1 cellular context compared by ENCODE assay signal in genomic region chr7:152463714-152464311, GRCh38.
TF ChIP-seq lines count a peak whose summit lies in the region.

No MANE protein-coding gene starts in this region.

TF ChIP-seq in GM12878, 131 proteins besides CTCF, POLR2A, EP300 and RAD21 (continued from another document):
- peak; percentile 66 for TF ChIP-seq ELK1 (IDR thresholded peaks at IDR 0.05; ENCODE audit: low read depth, low read length)
- no peak for TF ChIP-seq NR2F1 (conservative IDR thresholded peaks at IDR 0.05)
- 0 out of 2 replicates have a peak, but pooled peaks have one; percentile 5 for TF ChIP-seq MEF2A (IDR thresholded peaks at IDR 0.05; ENCODE audit: insufficient read depth, low read depth, low read length)
- TF ChIP-seq HDGF (IDR thresholded peaks at IDR 0.05): peak; percentile 95
- TF ChIP-seq USF2 (IDR thresholded peaks at IDR 0.05; ENCODE audit: borderline replicate concordance, low read depth, low read length): peak; percentile 42
- no peak for TF ChIP-seq CREB1 (IDR thresholded peaks at IDR 0.05; ENCODE audit: low read depth)
- TF ChIP-seq YBX1 (IDR thresholded peaks at IDR 0.05): no peak
- no peak for TF ChIP-seq ETV6 (conservative IDR thresholded peaks at IDR 0.05 in 1 of 2, IDR thresholded peaks at IDR 0.05 in 1 of 2; ENCODE audit: borderline replicate concordance in 1 of 2, low read depth in 1 of 2)
- TF ChIP-seq E4F1 (IDR thresholded peaks at IDR 0.05; ENCODE audit: borderline replicate concordance, partially characterized antibody): peak; percentile 68
- peak; percentile 31; the same call in 1 of the 3 replicates for TF ChIP-seq POU2F2 (IDR thresholded peaks at IDR 0.05; ENCODE audit: borderline replicate concordance, low read depth, low read length)
- TF ChIP-seq SP1 (IDR thresholded peaks at IDR 0.05; ENCODE audit: low read depth, low read length): peak; percentile 86
- no peak for TF ChIP-seq SIX5 (IDR thresholded peaks at IDR 0.05; ENCODE audit: low read depth, low read length, severe bottlenecking)
- TF ChIP-seq IRF4 (IDR thresholded peaks at IDR 0.05; ENCODE audit: low read depth, low read length): no peak
- peak; percentile 93 for TF ChIP-seq TCF3 (IDR thresholded peaks at IDR 0.05; ENCODE audit: borderline replicate concordance, insufficient read depth, low read depth, low read length)
- peak; percentile 49 for TF ChIP-seq HCFC1 (IDR thresholded peaks at IDR 0.05; ENCODE audit: low read length)
- 0 out of 4 replicates have a peak, but pooled peaks of 1 of the 2 experiments have one; percentile 3 for TF ChIP-seq IKZF2 (IDR thresholded peaks at IDR 0.05)
- 0 out of 2 replicates have a peak, but pooled peaks have one; percentile 48 for TF ChIP-seq RCOR1 (conservative IDR thresholded peaks at IDR 0.05; ENCODE audit: low read depth, low read length)
- TF ChIP-seq TAF1 (IDR thresholded peaks at IDR 0.05; ENCODE audit: borderline replicate concordance, low read depth, low read length): peak; percentile 58; the same call in 1 of the 2 replicates
- peak; percentile 47; the same call in 1 of the 2 replicates for TF ChIP-seq ESRRA (IDR thresholded peaks at IDR 0.05; ENCODE audit: low read length)
- TF ChIP-seq STAT1 (conservative IDR thresholded peaks at IDR 0.05): peak; percentile 91; the same call in 1 of the 2 replicates
- TF ChIP-seq KLF5 (IDR thresholded peaks at IDR 0.05; ENCODE audit: partially characterized antibody): peak; percentile 80
- TF ChIP-seq NFYA (IDR thresholded peaks at IDR 0.05; ENCODE audit: borderline replicate concordance, low read depth, low read length): no peak
- 0 out of 2 replicates have a peak, but pooled peaks have one; percentile 42 for TF ChIP-seq CHD1 (IDR thresholded peaks at IDR 0.05; ENCODE audit: low read depth, low read length)
- TF ChIP-seq PKNOX1 (IDR thresholded peaks at IDR 0.05): peak; percentile 95
- peak; percentile 15; the same call in 1 of the 2 replicates for TF ChIP-seq RAD51 (IDR thresholded peaks at IDR 0.05)
- TF ChIP-seq E2F8 (IDR thresholded peaks at IDR 0.05; ENCODE audit: low read depth, partially characterized antibody): no peak
